In genomic region chr5:135320718-135321484, GRCh38 we compare ENCODE assay signal across 16 cellular contexts.
"Had no signal": no experiment of that assay in that cellular context is flagged by ENCODE, and none has a peak within 500 bp of the region (broad histone marks: within the 10 kb centered on the region; RNA-seq: fewer than 3 reads in every experiment).

No MANE protein-coding gene starts in this region.

- H3K27ac Mint-ChIP-seq: activated T-cell treated with anti-CD3 and anti-CD28 coated beads, Interleukin-2, amount 50 U/mL, for 72 hours; immature natural killer cell; T-helper 2 cell treated with Interferon-gamma antibody and Interleukin-4, amounts not matched to agents 5 μg/mL and 100 μg/mL, for 36 hours had no signal

- ATAC-seq: activated CD4-positive, CD25-positive, alpha-beta regulatory T cell treated with anti-CD3 and anti-CD28 coated beads, Interleukin-2, amount 50 U/mL, for 24 hours; activated T-cell treated with anti-CD3 and anti-CD28 coated beads, Interleukin-2, amount 50 U/mL, for 72 hours; gastrocnemius medialis; right cardiac atrium had no signal

- H3K4me3 ChIP-seq: ascending aorta, breast epithelium, gastrocnemius medialis, heart left ventricle, lung, skin epidermis, upper lobe of left lung had no signal

- H3K9me3 ChIP-seq: ascending aorta, breast epithelium, gastrocnemius medialis, heart left ventricle, upper lobe of left lung had no signal

- H3K9me3 Mint-ChIP-seq: activated T-cell treated with anti-CD3 and anti-CD28 coated beads, Interleukin-2, amount 50 U/mL, for 72 hours; T-helper 2 cell treated with Interferon-gamma antibody and Interleukin-4, amounts not matched to agents 5 μg/mL and 100 μg/mL, for 36 hours had no signal

- H3K4me1 ChIP-seq: ascending aorta, breast epithelium, gastrocnemius medialis, heart left ventricle, upper lobe of left lung had no signal

- H3K36me3 ChIP-seq: ascending aorta, breast epithelium, gastrocnemius medialis, heart left ventricle, upper lobe of left lung had no signal

- H3K27me3 ChIP-seq: ascending aorta, breast epithelium, gastrocnemius medialis, heart left ventricle, upper lobe of left lung had no signal

- DNase-seq: activated T-cell treated with anti-CD3 and anti-CD28 coated beads, Interleukin-2, amount 50 U/mL, for 72 hours; gastrocnemius medialis; heart left ventricle; immature natural killer cell; left cardiac atrium; nucleus accumbens; stimulated activated CD4-positive, alpha-beta T cell treated with anti-CD3 and anti-CD28 coated beads, Interleukin-4, amount 100 ng/mL, for 4 hours; stimulated activated naive CD4-positive, alpha-beta T cell treated with Interleukin-2 at 50 U/mL for 16 hours; upper lobe of left lung had no signal

- H3K27ac ChIP-seq: ascending aorta, breast epithelium, gastrocnemius medialis, heart left ventricle, skin epidermis, upper lobe of left lung had no signal

- H3K4me3 Mint-ChIP-seq: activated T-cell treated with anti-CD3 and anti-CD28 coated beads, Interleukin-2, amount 50 U/mL, for 72 hours; immature natural killer cell; T-helper 2 cell treated with Interferon-gamma antibody and Interleukin-4, amounts not matched to agents 5 μg/mL and 100 μg/mL, for 36 hours had no signal
